9 cellular contexts compared by ENCODE assay signal in genomic region chr5:142644640-142645361, GRCh38. TPM values are rescaled to one million over a fixed set of nuclear protein-coding genes. Genes with fewer than 3 reads are reported as not detected.
DNase-seq lines count a peak whose midpoint lies in the region; ATAC-seq and TF ChIP-seq lines count a peak whose summit lies in the region.
"Had no signal": no experiment of that assay in that cellular context is flagged by ENCODE, and none has a peak within 500 bp of the region (broad histone marks: within the 10 kb centered on the region; RNA-seq: fewer than 3 reads in every experiment).

No MANE protein-coding gene starts in this region.

- TF ChIP-seq CTCF in A673 (conservative IDR thresholded peaks at IDR 0.05; ENCODE audit: low read depth, low read length) (no peak), choroid plexus epithelial cell (conservative IDR thresholded peaks at IDR 0.05; ENCODE audit: low read depth, low read length) (no peak)

- WGBS in mesenchymal stem cell = 12% methylated on average over 9 of the region's 10 CpGs

- peak overlapping the region; percentile 82 to 91 for H3K18ac ChIP-seq in mesenchymal stem cell (ENCODE audit: low read depth in 1 of 2, low read length in 2 of 2)

- peak overlapping the region in 1 of 2 experiments; percentile 79 for H3K14ac ChIP-seq in mesenchymal stem cell (ENCODE audit: low read length in 2 of 2)

- peak overlapping the region; percentile 34 for H2BK5ac ChIP-seq in mesenchymal stem cell (ENCODE audit: low read depth, low read length, poor library complexity, severe bottlenecking)

- H3K9ac ChIP-seq in mesenchymal stem cell (ENCODE audit: low read length) = peak overlapping the region; percentile 42

- peak overlapping the region; percentile 78 to 83 for H3K4ac ChIP-seq in mesenchymal stem cell (ENCODE audit: low read depth in 1 of 2, low read length in 2 of 2)

- H3K9me3 ChIP-seq in A673 (ENCODE audit: low read depth, low read length, poor library complexity, severe bottlenecking) (no peaks in the 10 kb centered on the region), mesenchymal stem cell (ENCODE audit: control insufficient read depth, low read length) (no peaks in the 10 kb centered on the region)

- intact Hi-C loops in A673 (cut with micrococcal nuclease; ENCODE audit: unreplicated experiment) = no loop called here

- no peak for ATAC-seq in HG02623 (IDR thresholded peaks at IDR 0.05; ENCODE audit: unreplicated experiment)

- DNase-seq in A673 (ENCODE audit: low spot score) = peak; percentile 94
- peak; percentile 90 for DNase-seq in LoVo (ENCODE audit: low spot score)
- DNase-seq in choroid plexus epithelial cell (ENCODE audit: low read depth) = peak; percentile 93
- peak; percentile 96 for DNase-seq in mesenchymal stem cell
- no peak for DNase-seq in GM19238 (ENCODE audit: insufficient read length, low spot score)
- DNase-seq in cerebellum (ENCODE audit: low spot score) = no peak
- no peak for DNase-seq in NCI-H1105 (lab: John Stamatoyannopoulos, UW)
- DNase-seq: stimulated activated naive CD4-positive, alpha-beta T cell had no signal

- H3K79me1 ChIP-seq in mesenchymal stem cell (replicated peaks; ENCODE audit: low read length, poor library complexity, severe bottlenecking) = no peaks in the 10 kb centered on the region

- H4K8ac ChIP-seq in mesenchymal stem cell (ENCODE audit: low read length) = peak overlapping the region; percentile 87

- H3K23ac ChIP-seq in mesenchymal stem cell (ENCODE audit: low read length in 2 of 2) = peak overlapping the region in 1 of 2 experiments; percentile 83

- H3K4me3 ChIP-seq in A673 (ENCODE audit: low read depth, low read length, poor library complexity, severe bottlenecking) (peak overlapping the region; percentile 2), choroid plexus epithelial cell (ENCODE audit: low read depth, low read length) (peak overlapping the region; percentile 5), mesenchymal stem cell (ENCODE audit: insufficient read depth in 1 of 2, low read depth in 1 of 2, low read length in 2 of 2) (peak overlapping the region in 1 of 2 experiments; percentile 39)

- BruUV-seq in A673 (replicated peaks; lab: Mats Ljungman, UMichigan) = no TSS peak

- peak overlapping the region; percentile 84 for H2AFZ ChIP-seq in mesenchymal stem cell (ENCODE audit: low read depth, low read length)

- H2AK5ac ChIP-seq in mesenchymal stem cell (ENCODE audit: low read length, severe bottlenecking) = peak overlapping the region; percentile 5

- peak overlapping the region; percentile 2 for H2BK15ac ChIP-seq in mesenchymal stem cell (ENCODE audit: low read depth, poor library complexity, severe bottlenecking)

- H3K4me1 ChIP-seq in A673 (ENCODE audit: insufficient read depth, low read length, poor library complexity, severe bottlenecking) (peaks cover 36% of the 10 kb centered on the region), mesenchymal stem cell (ENCODE audit: control insufficient read depth, insufficient read depth, low read depth, low read length) (peaks cover 12% of the 10 kb centered on the region)

- H3K27me3 ChIP-seq in A673 (replicated peaks; ENCODE audit: insufficient read depth, low read depth, low read length, poor library complexity) (no peaks in the 10 kb centered on the region), mesenchymal stem cell (ENCODE audit: control insufficient read depth in 1 of 2, insufficient read depth in 1 of 2, low read length in 2 of 2) (no peaks in the 10 kb centered on the region)

- H4K91ac ChIP-seq in mesenchymal stem cell (ENCODE audit: low read length) = peak overlapping the region; percentile 91

- no peaks in the 10 kb centered on the region for H3K36me3 ChIP-seq in A673 (ENCODE audit: insufficient read depth, low read length, poor library complexity, severe bottlenecking)
- H3K36me3 ChIP-seq in mesenchymal stem cell (ENCODE audit: control insufficient read depth in 1 of 2, insufficient read depth in 2 of 2, low read depth in 1 of 2, low read length in 2 of 2) = no peaks in the 10 kb centered on the region

- no peak overlapping the region for H3K27ac ChIP-seq in A673 (ENCODE audit: low read depth, low read length, poor library complexity, severe bottlenecking)
- H3K27ac ChIP-seq in mesenchymal stem cell (ENCODE audit: low read length, poor library complexity, severe bottlenecking) = peak overlapping the region; percentile 88

- H2BK120ac ChIP-seq in mesenchymal stem cell (ENCODE audit: low read depth, low read length) = peak overlapping the region; percentile 9

- CTCF ChIA-PET in A673 (lab: Charles Lee) = interaction anchor here (0.5 to 3.1 kb wide), 3 partner anchors 11 to 492 kb away, joined by 6 to 21 read pairs (median 7); no protein-coding TSS in a partner anchor

- peak overlapping the region; percentile 30 for H3K4me2 ChIP-seq in mesenchymal stem cell (ENCODE audit: low read length, poor library complexity, severe bottlenecking)

- H2BK12ac ChIP-seq in mesenchymal stem cell (ENCODE audit: low read length in 2 of 2) = peak overlapping the region in 1 of 2 experiments; percentile 84

- POLR2A ChIA-PET in A673 (lab: Charles Lee; ENCODE audit: low non-redundant PET) = interaction anchor here (0.5 kb wide), 1 partner anchor 268 kb away, joined by 3 read pairs; no protein-coding TSS in a partner anchor

RNA-seq across cellular contexts. Expression of gene FGF1, which starts 41.1 kb away (rescaled TPM):
- 0.71 and 2.3 TPM in 2 replicates for total RNA-seq in A673 (2021)
- 1.3 TPM for polyA plus RNA-seq in mesenchymal stem cell (2013, experiment 1 of 2)
- polyA plus RNA-seq in mesenchymal stem cell (2013, experiment 2 of 2) = 1.8 TPM
- 6.8 TPM for total RNA-seq in cerebellum

Comparison
In these comparisons a context has a peak if more than half of its experiments do, and no peak if none do; other contexts are left out.
1. DNase-seq: peak in A673 (single experiment), LoVo (single experiment), choroid plexus epithelial cell (single experiment) and mesenchymal stem cell (single experiment); none in GM19238 (single experiment), cerebellum (single experiment) and NCI-H1105 (single experiment).